In genomic region chr13:22176968-22177545, GRCh38 we compare ENCODE assay signal across 17 cellular contexts.
"Had no signal": no experiment of that assay in that cellular context is flagged by ENCODE, and none has a peak within 500 bp of the region (broad histone marks: within the 10 kb centered on the region; RNA-seq: fewer than 3 reads in every experiment).

No MANE protein-coding gene starts in this region.

- H3K4me3 ChIP-seq: cardiac muscle cell, colonic mucosa, esophagus squamous epithelium, prostate gland, right lobe of liver, spleen, transverse colon had no signal

- ATAC-seq: activated CD4-positive, alpha-beta T cell treated with anti-CD3 and anti-CD28 coated beads for 36 hours; activated CD8-positive, alpha-beta T cell treated with anti-CD3 and anti-CD28 coated beads, Interleukin-2, amount 10 ng/mL, durations not matched to agents 7 days and 5 days; left lobe of liver; right lobe of liver; stimulated activated memory B cell treated with anti-CD40 and anti-IgM and Interleukin-4, amounts not matched to agents 10 μg/mL and 1 μg/mL and 100 μg/mL, for 72 hours had no signal

- H3K4me1 ChIP-seq: colonic mucosa, esophagus squamous epithelium, prostate gland, right lobe of liver, spleen, transverse colon had no signal

- H3K9me3 ChIP-seq: colonic mucosa, esophagus squamous epithelium, prostate gland, right lobe of liver, transverse colon had no signal

- H3K27ac ChIP-seq: cardiac muscle cell, colonic mucosa, esophagus squamous epithelium, prostate gland, right lobe of liver, spleen, transverse colon, VCaP had no signal

- H3K36me3 ChIP-seq: cardiac muscle cell, colonic mucosa, esophagus squamous epithelium, prostate gland, right lobe of liver, spleen, transverse colon had no signal

- H3K27me3 ChIP-seq: cardiac muscle cell, colonic mucosa, esophagus squamous epithelium, spleen, transverse colon had no signal

- DNase-seq: activated CD4-positive, alpha-beta T cell treated with anti-CD3 and anti-CD28 coated beads for 36 hours; activated CD8-positive, alpha-beta memory T cell treated with anti-CD3 and anti-CD28 coated beads, Interleukin-2, amount 50 U/mL, for 48 hours; activated CD8-positive, alpha-beta T cell treated with anti-CD3 and anti-CD28 coated beads, Interleukin-2, amount 10 ng/mL, durations not matched to agents 7 days and 5 days; colonic mucosa; esophagus squamous epithelium; foreskin fibroblast; nephron progenitor cell; right lobe of liver; spleen; stimulated activated CD4-positive, alpha-beta T cell treated with anti-CD3 and anti-CD28 coated beads, Interleukin-1b, Interleukin-23, amount 100 ng/mL, for 48 hours; T-helper 9 cell; transverse colon had no signal
